1 cellular context compared by ENCODE assay signal in the genomic region with DNA sequence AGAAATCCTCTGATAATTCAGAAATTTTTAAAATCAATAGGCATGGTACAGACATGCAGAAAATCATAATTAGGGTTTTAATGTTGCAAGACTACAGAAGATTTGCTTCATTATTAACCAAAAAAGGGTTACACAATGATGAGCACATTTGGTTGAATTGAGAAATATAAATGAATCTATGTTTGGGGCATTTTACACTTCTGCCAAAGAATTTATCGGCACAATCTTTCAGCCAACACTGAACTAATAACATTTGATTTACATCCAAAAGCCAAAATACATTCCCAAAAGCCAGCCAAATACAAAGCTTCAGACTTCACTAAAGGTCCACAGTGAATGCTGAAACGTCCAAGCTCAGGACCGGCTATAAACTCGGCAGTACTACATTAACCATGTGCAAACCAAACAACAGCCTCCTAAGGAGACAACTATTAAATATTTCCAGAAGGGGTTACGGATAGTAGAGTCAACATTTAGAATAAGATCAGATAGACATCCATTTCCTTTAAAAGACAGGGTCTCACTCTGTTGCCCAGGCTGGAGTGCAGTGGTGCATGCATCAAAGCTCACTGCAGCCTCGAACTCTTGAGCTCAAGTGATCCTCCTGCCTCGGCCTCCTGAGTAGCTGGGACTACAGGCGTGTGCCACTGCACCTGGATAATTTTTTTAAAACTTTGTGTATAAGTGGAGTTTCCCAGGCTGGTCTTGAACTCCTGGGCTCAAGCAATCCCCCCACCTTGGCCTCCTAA.
TF ChIP-seq lines count a peak whose summit lies in the region.

No MANE protein-coding gene starts in this region.

TF ChIP-seq in HepG2, 621 proteins besides CTCF, POLR2A, EP300 and RAD21:
- TF ChIP-seq MEIS1 (CRISPR knock-in tag; IDR thresholded peaks at IDR 0.05; ENCODE audit: borderline replicate concordance) = no peak
- no peak for TF ChIP-seq ZKSCAN8 (CRISPR knock-in tag; IDR thresholded peaks at IDR 0.05; ENCODE audit: borderline replicate concordance)
- no peak for TF ChIP-seq ZNF761 (CRISPR knock-in tag; conservative IDR thresholded peaks at IDR 0.05)
- TF ChIP-seq, protein P1, sequence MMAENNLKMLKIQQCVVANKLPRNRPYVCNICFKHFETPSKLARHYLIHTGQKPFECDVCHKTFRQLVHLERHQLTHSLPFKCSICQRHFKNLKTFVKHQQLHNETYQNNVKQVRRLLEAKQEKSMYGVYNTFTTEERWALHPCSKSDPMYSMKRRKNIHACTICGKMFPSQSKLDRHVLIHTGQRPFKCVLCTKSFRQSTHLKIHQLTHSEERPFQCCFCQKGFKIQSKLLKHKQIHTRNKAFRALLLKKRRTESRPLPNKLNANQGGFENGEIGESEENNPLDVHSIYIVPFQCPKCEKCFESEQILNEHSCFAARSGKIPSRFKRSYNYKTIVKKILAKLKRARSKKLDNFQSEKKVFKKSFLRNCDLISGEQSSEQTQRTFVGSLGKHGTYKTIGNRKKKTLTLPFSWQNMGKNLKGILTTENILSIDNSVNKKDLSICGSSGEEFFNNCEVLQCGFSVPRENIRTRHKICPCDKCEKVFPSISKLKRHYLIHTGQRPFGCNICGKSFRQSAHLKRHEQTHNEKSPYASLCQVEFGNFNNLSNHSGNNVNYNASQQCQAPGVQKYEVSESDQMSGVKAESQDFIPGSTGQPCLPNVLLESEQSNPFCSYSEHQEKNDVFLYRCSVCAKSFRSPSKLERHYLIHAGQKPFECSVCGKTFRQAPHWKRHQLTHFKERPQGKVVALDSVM (CRISPR knock-in tag; IDR thresholded peaks at IDR 0.05) = peak; percentile 83
- no peak for TF ChIP-seq ZBTB21 (CRISPR knock-in tag; IDR thresholded peaks at IDR 0.05)
- TF ChIP-seq CEBPB (IDR thresholded peaks at IDR 0.05; ENCODE audit: borderline replicate concordance, low read depth, low read length) = 0 out of 2 replicates have a peak, but pooled peaks have one; percentile 10
- TF ChIP-seq, protein P2, sequence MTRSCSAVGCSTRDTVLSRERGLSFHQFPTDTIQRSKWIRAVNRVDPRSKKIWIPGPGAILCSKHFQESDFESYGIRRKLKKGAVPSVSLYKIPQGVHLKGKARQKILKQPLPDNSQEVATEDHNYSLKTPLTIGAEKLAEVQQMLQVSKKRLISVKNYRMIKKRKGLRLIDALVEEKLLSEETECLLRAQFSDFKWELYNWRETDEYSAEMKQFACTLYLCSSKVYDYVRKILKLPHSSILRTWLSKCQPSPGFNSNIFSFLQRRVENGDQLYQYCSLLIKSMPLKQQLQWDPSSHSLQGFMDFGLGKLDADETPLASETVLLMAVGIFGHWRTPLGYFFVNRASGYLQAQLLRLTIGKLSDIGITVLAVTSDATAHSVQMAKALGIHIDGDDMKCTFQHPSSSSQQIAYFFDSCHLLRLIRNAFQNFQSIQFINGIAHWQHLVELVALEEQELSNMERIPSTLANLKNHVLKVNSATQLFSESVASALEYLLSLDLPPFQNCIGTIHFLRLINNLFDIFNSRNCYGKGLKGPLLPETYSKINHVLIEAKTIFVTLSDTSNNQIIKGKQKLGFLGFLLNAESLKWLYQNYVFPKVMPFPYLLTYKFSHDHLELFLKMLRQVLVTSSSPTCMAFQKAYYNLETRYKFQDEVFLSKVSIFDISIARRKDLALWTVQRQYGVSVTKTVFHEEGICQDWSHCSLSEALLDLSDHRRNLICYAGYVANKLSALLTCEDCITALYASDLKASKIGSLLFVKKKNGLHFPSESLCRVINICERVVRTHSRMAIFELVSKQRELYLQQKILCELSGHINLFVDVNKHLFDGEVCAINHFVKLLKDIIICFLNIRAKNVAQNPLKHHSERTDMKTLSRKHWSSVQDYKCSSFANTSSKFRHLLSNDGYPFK (CRISPR knock-in tag; IDR thresholded peaks at IDR 0.05; ENCODE audit: borderline replicate concordance) = peak; percentile 22; the same call in 1 of the 2 replicates
- TF ChIP-seq ZNF17 (CRISPR knock-in tag; IDR thresholded peaks at IDR 0.05) = no peak
- TF ChIP-seq ZNF121 (CRISPR knock-in tag; IDR thresholded peaks at IDR 0.05) = peak; percentile 69; the same call in 1 of the 2 replicates
- no peak for TF ChIP-seq ISX (CRISPR knock-in tag; conservative IDR thresholded peaks at IDR 0.05)
- TF ChIP-seq, protein P3, sequence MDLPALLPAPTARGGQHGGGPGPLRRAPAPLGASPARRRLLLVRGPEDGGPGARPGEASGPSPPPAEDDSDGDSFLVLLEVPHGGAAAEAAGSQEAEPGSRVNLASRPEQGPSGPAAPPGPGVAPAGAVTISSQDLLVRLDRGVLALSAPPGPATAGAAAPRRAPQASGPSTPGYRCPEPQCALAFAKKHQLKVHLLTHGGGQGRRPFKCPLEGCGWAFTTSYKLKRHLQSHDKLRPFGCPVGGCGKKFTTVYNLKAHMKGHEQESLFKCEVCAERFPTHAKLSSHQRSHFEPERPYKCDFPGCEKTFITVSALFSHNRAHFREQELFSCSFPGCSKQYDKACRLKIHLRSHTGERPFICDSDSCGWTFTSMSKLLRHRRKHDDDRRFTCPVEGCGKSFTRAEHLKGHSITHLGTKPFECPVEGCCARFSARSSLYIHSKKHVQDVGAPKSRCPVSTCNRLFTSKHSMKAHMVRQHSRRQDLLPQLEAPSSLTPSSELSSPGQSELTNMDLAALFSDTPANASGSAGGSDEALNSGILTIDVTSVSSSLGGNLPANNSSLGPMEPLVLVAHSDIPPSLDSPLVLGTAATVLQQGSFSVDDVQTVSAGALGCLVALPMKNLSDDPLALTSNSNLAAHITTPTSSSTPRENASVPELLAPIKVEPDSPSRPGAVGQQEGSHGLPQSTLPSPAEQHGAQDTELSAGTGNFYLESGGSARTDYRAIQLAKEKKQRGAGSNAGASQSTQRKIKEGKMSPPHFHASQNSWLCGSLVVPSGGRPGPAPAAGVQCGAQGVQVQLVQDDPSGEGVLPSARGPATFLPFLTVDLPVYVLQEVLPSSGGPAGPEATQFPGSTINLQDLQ (CRISPR knock-in tag; IDR thresholded peaks at IDR 0.05) = no peak
- TF ChIP-seq FOSL1 (CRISPR knock-in tag; IDR thresholded peaks at IDR 0.05; ENCODE audit: borderline replicate concordance) = no peak
- TF ChIP-seq, protein P4, sequence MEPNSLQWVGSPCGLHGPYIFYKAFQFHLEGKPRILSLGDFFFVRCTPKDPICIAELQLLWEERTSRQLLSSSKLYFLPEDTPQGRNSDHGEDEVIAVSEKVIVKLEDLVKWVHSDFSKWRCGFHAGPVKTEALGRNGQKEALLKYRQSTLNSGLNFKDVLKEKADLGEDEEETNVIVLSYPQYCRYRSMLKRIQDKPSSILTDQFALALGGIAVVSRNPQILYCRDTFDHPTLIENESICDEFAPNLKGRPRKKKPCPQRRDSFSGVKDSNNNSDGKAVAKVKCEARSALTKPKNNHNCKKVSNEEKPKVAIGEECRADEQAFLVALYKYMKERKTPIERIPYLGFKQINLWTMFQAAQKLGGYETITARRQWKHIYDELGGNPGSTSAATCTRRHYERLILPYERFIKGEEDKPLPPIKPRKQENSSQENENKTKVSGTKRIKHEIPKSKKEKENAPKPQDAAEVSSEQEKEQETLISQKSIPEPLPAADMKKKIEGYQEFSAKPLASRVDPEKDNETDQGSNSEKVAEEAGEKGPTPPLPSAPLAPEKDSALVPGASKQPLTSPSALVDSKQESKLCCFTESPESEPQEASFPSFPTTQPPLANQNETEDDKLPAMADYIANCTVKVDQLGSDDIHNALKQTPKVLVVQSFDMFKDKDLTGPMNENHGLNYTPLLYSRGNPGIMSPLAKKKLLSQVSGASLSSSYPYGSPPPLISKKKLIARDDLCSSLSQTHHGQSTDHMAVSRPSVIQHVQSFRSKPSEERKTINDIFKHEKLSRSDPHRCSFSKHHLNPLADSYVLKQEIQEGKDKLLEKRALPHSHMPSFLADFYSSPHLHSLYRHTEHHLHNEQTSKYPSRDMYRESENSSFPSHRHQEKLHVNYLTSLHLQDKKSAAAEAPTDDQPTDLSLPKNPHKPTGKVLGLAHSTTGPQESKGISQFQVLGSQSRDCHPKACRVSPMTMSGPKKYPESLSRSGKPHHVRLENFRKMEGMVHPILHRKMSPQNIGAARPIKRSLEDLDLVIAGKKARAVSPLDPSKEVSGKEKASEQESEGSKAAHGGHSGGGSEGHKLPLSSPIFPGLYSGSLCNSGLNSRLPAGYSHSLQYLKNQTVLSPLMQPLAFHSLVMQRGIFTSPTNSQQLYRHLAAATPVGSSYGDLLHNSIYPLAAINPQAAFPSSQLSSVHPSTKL (CRISPR knock-in tag; IDR thresholded peaks at IDR 0.05) = no peak
- no peak for TF ChIP-seq BRCA1 (CRISPR knock-in tag; IDR thresholded peaks at IDR 0.05)
- no peak for TF ChIP-seq KMT2B (CRISPR knock-in tag; IDR thresholded peaks at IDR 0.05)
